In the genomic region with DNA sequence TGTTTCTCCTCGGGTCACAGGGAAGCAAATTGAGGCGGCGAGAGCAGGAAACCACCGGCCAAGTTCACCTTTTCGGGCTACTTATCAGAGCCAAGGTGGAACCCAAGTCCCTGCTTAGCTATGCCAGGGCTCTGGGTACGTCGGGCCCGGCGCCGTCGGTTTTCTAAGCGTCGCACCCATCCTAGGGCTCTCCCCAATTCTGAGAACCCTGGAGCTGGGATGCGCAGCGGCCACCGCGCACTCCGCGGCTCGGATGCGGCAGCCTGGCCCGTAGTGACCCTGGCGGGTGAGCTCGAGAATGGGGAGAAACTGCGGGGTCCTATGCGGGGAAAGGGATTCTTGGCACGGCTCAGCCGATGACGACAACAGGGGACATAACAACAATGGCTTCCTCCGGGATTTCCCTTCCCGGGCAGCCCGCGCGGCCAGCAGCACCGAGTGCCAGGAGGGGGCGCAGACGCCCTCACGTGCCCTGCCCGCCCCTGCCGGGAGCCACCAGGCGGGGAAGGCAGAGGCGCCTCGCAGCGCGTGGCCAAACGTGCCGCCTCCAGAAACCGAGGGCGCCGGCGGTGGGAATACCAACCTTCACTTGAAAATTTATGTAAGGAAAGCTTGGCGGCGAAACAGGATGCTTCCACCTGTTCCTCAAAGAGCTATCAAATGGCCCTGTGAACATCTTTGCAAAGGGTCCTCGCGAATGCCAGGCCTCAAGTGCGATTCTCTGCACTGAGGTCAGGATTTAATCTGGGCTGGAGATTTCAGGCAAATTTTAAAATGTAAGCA, we compare ENCODE assay signal across 1 cellular context.
A peak's percentile ranks its signal among the peaks of the same experiment; 100 is the strongest.
TF ChIP-seq lines count a peak whose summit lies in the region.

No MANE protein-coding gene starts in this region.

TF ChIP-seq in HCT116, 20 proteins besides CTCF, POLR2A, EP300 and RAD21:
- TF ChIP-seq EGR1 (IDR thresholded peaks at IDR 0.05; ENCODE audit: low read depth) (peak; percentile 50), ZNF274 (IDR thresholded peaks at IDR 0.05; ENCODE audit: low read depth, low read length) (no peak), SRF (IDR thresholded peaks at IDR 0.05; ENCODE audit: low read depth) (no peak), EZH2 (IDR thresholded peaks at IDR 0.05) (no peak), ELF1 (IDR thresholded peaks at IDR 0.05; ENCODE audit: borderline replicate concordance, low read depth) (no peak), ATF3 (IDR thresholded peaks at IDR 0.05) (no peak), CEBPB (IDR thresholded peaks at IDR 0.05; ENCODE audit: low read depth) (no peak), SP1 (IDR thresholded peaks at IDR 0.05; ENCODE audit: low read depth) (no peak), JUND (IDR thresholded peaks at IDR 0.05) (no peak), SIN3A (IDR thresholded peaks at IDR 0.05; ENCODE audit: low read depth) (no peak), EZH2phosphoT487 (IDR thresholded peaks at IDR 0.05; ENCODE audit: borderline replicate concordance) (no peak), TCF7L2 (IDR thresholded peaks at IDR 0.05; ENCODE audit: borderline replicate concordance, extremely low read depth, insufficient read depth, insufficient read length) (peak; percentile 11), FOSL1 (IDR thresholded peaks at IDR 0.05; ENCODE audit: low read depth) (no peak), ZFX (IDR thresholded peaks at IDR 0.05) (peak; percentile 40; the same call in 1 of the 2 replicates), POLR2AphosphoS5 (IDR thresholded peaks at IDR 0.05; ENCODE audit: low read depth, low read length) (peak; percentile 56; the same call in 1 of the 2 replicates), YY1 (IDR thresholded peaks at IDR 0.05; ENCODE audit: extremely low read depth, insufficient replicate concordance, low read depth, low read length) (peak; percentile 85), CBX3 (IDR thresholded peaks at IDR 0.05; ENCODE audit: low read depth) (peak; percentile 95)
- TF ChIP-seq, protein P1, sequence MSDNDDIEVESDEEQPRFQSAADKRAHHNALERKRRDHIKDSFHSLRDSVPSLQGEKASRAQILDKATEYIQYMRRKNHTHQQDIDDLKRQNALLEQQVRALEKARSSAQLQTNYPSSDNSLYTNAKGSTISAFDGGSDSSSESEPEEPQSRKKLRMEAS (IDR thresholded peaks at IDR 0.05) = peak; percentile 100
- TF ChIP-seq, protein P2, sequence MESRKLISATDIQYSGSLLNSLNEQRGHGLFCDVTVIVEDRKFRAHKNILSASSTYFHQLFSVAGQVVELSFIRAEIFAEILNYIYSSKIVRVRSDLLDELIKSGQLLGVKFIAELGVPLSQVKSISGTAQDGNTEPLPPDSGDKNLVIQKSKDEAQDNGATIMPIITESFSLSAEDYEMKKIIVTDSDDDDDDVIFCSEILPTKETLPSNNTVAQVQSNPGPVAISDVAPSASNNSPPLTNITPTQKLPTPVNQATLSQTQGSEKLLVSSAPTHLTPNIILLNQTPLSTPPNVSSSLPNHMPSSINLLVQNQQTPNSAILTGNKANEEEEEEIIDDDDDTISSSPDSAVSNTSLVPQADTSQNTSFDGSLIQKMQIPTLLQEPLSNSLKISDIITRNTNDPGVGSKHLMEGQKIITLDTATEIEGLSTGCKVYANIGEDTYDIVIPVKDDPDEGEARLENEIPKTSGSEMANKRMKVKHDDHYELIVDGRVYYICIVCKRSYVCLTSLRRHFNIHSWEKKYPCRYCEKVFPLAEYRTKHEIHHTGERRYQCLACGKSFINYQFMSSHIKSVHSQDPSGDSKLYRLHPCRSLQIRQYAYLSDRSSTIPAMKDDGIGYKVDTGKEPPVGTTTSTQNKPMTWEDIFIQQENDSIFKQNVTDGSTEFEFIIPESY (IDR thresholded peaks at IDR 0.05; ENCODE audit: extremely low read depth, insufficient replicate concordance, low read length) = peak; percentile 46
- TF ChIP-seq, protein P3, sequence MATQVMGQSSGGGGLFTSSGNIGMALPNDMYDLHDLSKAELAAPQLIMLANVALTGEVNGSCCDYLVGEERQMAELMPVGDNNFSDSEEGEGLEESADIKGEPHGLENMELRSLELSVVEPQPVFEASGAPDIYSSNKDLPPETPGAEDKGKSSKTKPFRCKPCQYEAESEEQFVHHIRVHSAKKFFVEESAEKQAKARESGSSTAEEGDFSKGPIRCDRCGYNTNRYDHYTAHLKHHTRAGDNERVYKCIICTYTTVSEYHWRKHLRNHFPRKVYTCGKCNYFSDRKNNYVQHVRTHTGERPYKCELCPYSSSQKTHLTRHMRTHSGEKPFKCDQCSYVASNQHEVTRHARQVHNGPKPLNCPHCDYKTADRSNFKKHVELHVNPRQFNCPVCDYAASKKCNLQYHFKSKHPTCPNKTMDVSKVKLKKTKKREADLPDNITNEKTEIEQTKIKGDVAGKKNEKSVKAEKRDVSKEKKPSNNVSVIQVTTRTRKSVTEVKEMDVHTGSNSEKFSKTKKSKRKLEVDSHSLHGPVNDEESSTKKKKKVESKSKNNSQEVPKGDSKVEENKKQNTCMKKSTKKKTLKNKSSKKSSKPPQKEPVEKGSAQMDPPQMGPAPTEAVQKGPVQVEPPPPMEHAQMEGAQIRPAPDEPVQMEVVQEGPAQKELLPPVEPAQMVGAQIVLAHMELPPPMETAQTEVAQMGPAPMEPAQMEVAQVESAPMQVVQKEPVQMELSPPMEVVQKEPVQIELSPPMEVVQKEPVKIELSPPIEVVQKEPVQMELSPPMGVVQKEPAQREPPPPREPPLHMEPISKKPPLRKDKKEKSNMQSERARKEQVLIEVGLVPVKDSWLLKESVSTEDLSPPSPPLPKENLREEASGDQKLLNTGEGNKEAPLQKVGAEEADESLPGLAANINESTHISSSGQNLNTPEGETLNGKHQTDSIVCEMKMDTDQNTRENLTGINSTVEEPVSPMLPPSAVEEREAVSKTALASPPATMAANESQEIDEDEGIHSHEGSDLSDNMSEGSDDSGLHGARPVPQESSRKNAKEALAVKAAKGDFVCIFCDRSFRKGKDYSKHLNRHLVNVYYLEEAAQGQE (IDR thresholded peaks at IDR 0.05; ENCODE audit: low read depth) = no peak
TF ChIP-seq in HCT116: peak in this region for 8.
